19 cellular contexts compared by ENCODE assay signal in genomic region chr10:102813017-102813541, GRCh38. TPM values are rescaled to one million over a fixed set of nuclear protein-coding genes. Genes with fewer than 3 reads are reported as not detected.
DNase-seq lines count a peak whose midpoint lies in the region; ATAC-seq and TF ChIP-seq lines count a peak whose summit lies in the region.
"Had no signal": no experiment of that assay in that cellular context is flagged by ENCODE, and none has a peak within 500 bp of the region (broad histone marks: within the 10 kb centered on the region; RNA-seq: fewer than 3 reads in every experiment).

No MANE protein-coding gene starts in this region.

- TF ChIP-seq CTCF in breast epithelium (IDR thresholded peaks at IDR 0.05) (no peak), MCF 10A (IDR thresholded peaks at IDR 0.05; ENCODE audit: unreplicated experiment) (no peak), tibial nerve (IDR thresholded peaks at IDR 0.05) (no peak), body of pancreas (IDR thresholded peaks at IDR 0.05) (no peak)

- 90 to 93% methylated on average over 13 to 17 of the region's 17 CpGs for WGBS in tibial nerve, 2 donors
- 88 to 95% methylated on average over 10 to 17 of the region's 17 CpGs for WGBS in body of pancreas, 2 donors

- DNase-seq in breast epithelium (ENCODE audit: low spot score in 2 of 2) (no peak), MCF 10A (ENCODE audit: unreplicated experiment) (no peak), tibial nerve (ENCODE audit: low spot score in 2 of 2) (no peak), Kasumi-1 (lab: John Stamatoyannopoulos, UW) (no peak), body of pancreas (no peak)
- DNase-seq in activated naive CD8-positive, alpha-beta T cell treated with anti-CD3 and anti-CD28 coated beads, Interleukin-2, amount 50 U/mL, for 24 hours: no peak
- DNase-seq: activated CD4-positive, alpha-beta T cell treated with anti-CD3 and anti-CD28 coated beads for 4 hours; activated gamma-delta T cell; cerebellar nuclear complex; DMS 273 treated with DMSO at 0.1 percent for 48 hours; H7; NCI-H146; NCI-H526 treated with DMSO at 0.1 percent for 48 hours had no signal

- H3K4me1 Mint-ChIP-seq in MCF 10A (ENCODE audit: insufficient read depth, unreplicated experiment): peaks cover 6% of the 10 kb centered on the region
- peaks cover 18% of the 10 kb centered on the region for H3K4me1 Mint-ChIP-seq in activated naive CD8-positive, alpha-beta T cell treated with anti-CD3 and anti-CD28 coated beads, Interleukin-2, amount 50 U/mL, for 24 hours

- no peak for TF ChIP-seq POLR2A in breast epithelium (IDR thresholded peaks at IDR 0.05)
- TF ChIP-seq POLR2A in tibial nerve (IDR thresholded peaks at IDR 0.05): no peak
- no peak for TF ChIP-seq POLR2A in body of pancreas (IDR thresholded peaks at IDR 0.05)

- H3K4me3 Mint-ChIP-seq in MCF 10A (ENCODE audit: unreplicated experiment): no peak overlapping the region
- no peak overlapping the region for H3K4me3 Mint-ChIP-seq in activated naive CD8-positive, alpha-beta T cell treated with anti-CD3 and anti-CD28 coated beads, Interleukin-2, amount 50 U/mL, for 24 hours

- no peak overlapping the region for H3K4me3 ChIP-seq in breast epithelium
- H3K4me3 ChIP-seq in mucosa of stomach (ENCODE audit: low read length): no peak overlapping the region
- H3K4me3 ChIP-seq in tibial nerve: no peak overlapping the region
- no peak overlapping the region for H3K4me3 ChIP-seq in body of pancreas
- H3K4me3 ChIP-seq: Peyer's patch had no signal

- CTCF ChIA-PET in MCF 10A (lab: Yijun Ruan, JAX): interaction anchor here (1.1 kb wide), 1 partner anchor 84 kb away, joined by 4 read pairs; no protein-coding TSS in a partner anchor

- no peaks in the 10 kb centered on the region for H3K9me3 ChIP-seq in breast epithelium
- no peaks in the 10 kb centered on the region for H3K9me3 ChIP-seq in mucosa of stomach (ENCODE audit: control insufficient read depth, low read length)
- H3K9me3 ChIP-seq in tibial nerve: no peaks in the 10 kb centered on the region
- H3K9me3 ChIP-seq in body of pancreas: no peaks in the 10 kb centered on the region
- H3K9me3 ChIP-seq: Peyer's patch had no signal

- no peak for TF ChIP-seq EP300 in tibial nerve (IDR thresholded peaks at IDR 0.05)

- POLR2A ChIA-PET in MCF 10A (lab: Yijun Ruan, JAX): interaction anchor here (1.5 kb wide), 1 partner anchor 69 kb away, joined by 5 read pairs; no protein-coding TSS in a partner anchor

- H3K9ac ChIP-seq in mucosa of stomach (ENCODE audit: low read length): peak overlapping the region; percentile 29
- H3K9ac ChIP-seq: KMS-11 had no signal

- H3K27me3 ChIP-seq in breast epithelium (no peaks in the 10 kb centered on the region), mucosa of stomach (ENCODE audit: control insufficient read depth, insufficient read depth, low read length) (no peaks in the 10 kb centered on the region), tibial nerve (no peaks in the 10 kb centered on the region), body of pancreas (no peaks in the 10 kb centered on the region)
- H3K27me3 ChIP-seq: Peyer's patch had no signal

- H3K9me3 Mint-ChIP-seq in MCF 10A (ENCODE audit: unreplicated experiment): no peaks in the 10 kb centered on the region
- no peaks in the 10 kb centered on the region for H3K9me3 Mint-ChIP-seq in activated naive CD8-positive, alpha-beta T cell treated with anti-CD3 and anti-CD28 coated beads, Interleukin-2, amount 50 U/mL, for 24 hours

- H3K27ac ChIP-seq in breast epithelium (peak overlapping the region; percentile 78 to 94), tibial nerve (peak overlapping the region; percentile 68 to 98 (median 84)), body of pancreas (no peak overlapping the region)
- H3K27ac ChIP-seq: KMS-11 had no signal

- no peak for ATAC-seq in activated naive CD8-positive, alpha-beta T cell treated with anti-CD3 and anti-CD28 coated beads, Interleukin-2, amount 50 U/mL, for 24 hours
- ATAC-seq in body of pancreas (no peak), HG02798 (IDR thresholded peaks at IDR 0.05; ENCODE audit: poor library complexity, unreplicated experiment) (no peak)

- H3K27me3 Mint-ChIP-seq in MCF 10A (ENCODE audit: insufficient read depth, unreplicated experiment): no peaks in the 10 kb centered on the region
- no peaks in the 10 kb centered on the region for H3K27me3 Mint-ChIP-seq in activated naive CD8-positive, alpha-beta T cell treated with anti-CD3 and anti-CD28 coated beads, Interleukin-2, amount 50 U/mL, for 24 hours

- H3K36me3 Mint-ChIP-seq in MCF 10A (ENCODE audit: insufficient read depth, unreplicated experiment): peaks cover 58% of the 10 kb centered on the region
- H3K36me3 Mint-ChIP-seq in activated naive CD8-positive, alpha-beta T cell treated with anti-CD3 and anti-CD28 coated beads, Interleukin-2, amount 50 U/mL, for 24 hours (ENCODE audit: low read depth): peaks cover 15% of the 10 kb centered on the region

- no peaks in the 10 kb centered on the region for H3K36me3 ChIP-seq in breast epithelium
- peaks cover 19% of the 10 kb centered on the region for H3K36me3 ChIP-seq in mucosa of stomach (ENCODE audit: control insufficient read depth, insufficient read depth, low read length)
- H3K36me3 ChIP-seq in tibial nerve: peaks cover 0 to 46% (median 12%) of the 10 kb centered on the region in 3 donors
- H3K36me3 ChIP-seq in body of pancreas (replicated peaks in 1 of 2; ENCODE audit: insufficient read depth in 1 of 2, low read depth in 2 of 2): peaks cover 14 to 32% of the 10 kb centered on the region in 2 donors

- no TSS peak for BruUV-seq in MCF 10A (replicated peaks; lab: Mats Ljungman, UMichigan)

- H3K4me1 ChIP-seq in breast epithelium: peaks cover 0 to 8% of the 10 kb centered on the region in 2 donors
- H3K4me1 ChIP-seq in mucosa of stomach (ENCODE audit: control insufficient read depth, insufficient read depth, low read length): peaks cover 34% of the 10 kb centered on the region
- peaks cover 0 to 76% (median 39%) of the 10 kb centered on the region in 4 donors for H3K4me1 ChIP-seq in tibial nerve
- H3K4me1 ChIP-seq in body of pancreas: peaks cover 11% of the 10 kb centered on the region

- no peak overlapping the region for H3K27ac Mint-ChIP-seq in MCF 10A (ENCODE audit: low read depth, unreplicated experiment)
- H3K27ac Mint-ChIP-seq in activated naive CD8-positive, alpha-beta T cell treated with anti-CD3 and anti-CD28 coated beads, Interleukin-2, amount 50 U/mL, for 24 hours: peak overlapping the region; percentile 19

- intact Hi-C loops in breast epithelium (cut with DNase I; ENCODE audit: low total_unique reads): no loop called here
- intact Hi-C loops in MCF 10A (cut with micrococcal nuclease): no loop called here
- intact Hi-C loops in body of pancreas (cut with DNase I): no loop called here

RNA-seq across cellular contexts. Expression of gene CYP17A1, which starts 24.1 kb away (rescaled TPM):
- total RNA-seq in breast epithelium (not detected), MCF 10A (2022) (not detected in 2 replicates), tibial nerve (not detected), body of pancreas (not detected)
- total RNA-seq: H7; Peyer's patch; subcutaneous adipose tissue; T-helper 1 cell treated with Interleukin-12 subunit alpha and Interleukin-12 subunit beta and Interleukin-4 antibody, amounts not matched to agents 30 ng/mL and 1 ng/mL, for 36 hours had no signal

RNA-seq across cellular contexts. Expression of gene BORCS7, which starts 41.0 kb away (rescaled TPM):
- total RNA-seq in breast epithelium: 10 to 100 TPM; 44.8 to 73.5 (median 61.0) TPM
- total RNA-seq in MCF 10A (2022): 13.1 and 18.0 TPM in 2 replicates
- total RNA-seq in tibial nerve: 10 to 100 TPM; 18.4 to 40.2 (median 37.3) TPM
- total RNA-seq in body of pancreas: 10 to 100 TPM; 12.9 to 13.2 TPM

RNA-seq across cellular contexts. Expression of gene AS3MT, which starts 56.2 kb away (rescaled TPM):
- total RNA-seq in breast epithelium (1 to 10 TPM; 3.7 to 5.6 (median 5.2) TPM), MCF 10A (2022) (0.25 and 0.26 TPM in 2 replicates), tibial nerve (1 to 10 TPM; 2.6 to 9.6 (median 5.3) TPM), body of pancreas (1 to 10 TPM; 4.0 to 4.7 TPM)
- total RNA-seq: T-helper 1 cell treated with Interleukin-12 subunit alpha and Interleukin-12 subunit beta and Interleukin-4 antibody, amounts not matched to agents 30 ng/mL and 1 ng/mL, for 36 hours had no signal

Comparison
In these comparisons a context has a peak if more than half of its experiments do, and no peak if none do; other contexts are left out.
1. H3K27ac ChIP-seq: peak in breast epithelium (2 of 2) and tibial nerve (4 of 4); none in body of pancreas (0 of 4).